ENCODE assay signal across 20 cellular contexts in the genomic region with DNA sequence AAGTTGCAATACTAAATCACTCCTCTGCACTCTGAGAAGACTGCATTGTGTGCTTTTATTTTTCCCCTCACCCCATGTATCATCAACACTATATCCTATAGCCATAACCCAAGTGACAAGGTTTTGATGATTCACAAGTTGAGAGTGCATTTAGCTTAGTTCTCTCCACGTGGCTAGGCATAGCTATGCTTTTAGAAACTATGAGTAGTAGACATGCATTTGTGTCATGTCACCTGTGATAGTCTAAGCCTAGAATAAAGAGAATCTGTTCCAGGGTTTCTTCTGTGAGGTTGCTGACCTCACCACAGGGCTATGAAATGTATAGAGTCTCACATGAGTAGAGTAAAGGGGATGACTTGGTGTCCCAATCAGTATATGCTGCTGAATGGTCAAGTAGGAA.
"Had no signal": no experiment of that assay in that cellular context is flagged by ENCODE, and none has a peak within 500 bp of the region (broad histone marks: within the 10 kb centered on the region; RNA-seq: fewer than 3 reads in every experiment).

No MANE protein-coding gene starts in this region.

- H3K9me3 Mint-ChIP-seq: endodermal cell had no signal

- H3K27ac ChIP-seq: coronary artery, gastrocnemius medialis, heart right ventricle, neutrophil, psoas muscle, stomach, thoracic aorta, transverse colon had no signal

- ATAC-seq: gastrocnemius medialis; heart right ventricle; left lobe of liver; mucosa of descending colon; naive thymus-derived CD8-positive, alpha-beta T cell; psoas muscle; sciatic nerve had no signal

- H3K36me3 Mint-ChIP-seq: naive thymus-derived CD8-positive, alpha-beta T cell had no signal

- H3K27me3 ChIP-seq: gastrocnemius medialis, heart right ventricle, neutrophil, stomach, transverse colon had no signal

- H3K27ac Mint-ChIP-seq: endodermal cell; naive thymus-derived CD8-positive, alpha-beta T cell had no signal

- H3K4me1 Mint-ChIP-seq: endodermal cell; naive thymus-derived CD8-positive, alpha-beta T cell had no signal

- DNase-seq: effector CD4-positive, alpha-beta T cell; endodermal cell; gastrocnemius medialis; heart right ventricle; hypothalamus; kidney glomerular epithelial cell; mucosa of descending colon; naive thymus-derived CD8-positive, alpha-beta T cell; psoas muscle; retina; stimulated activated CD4-positive, alpha-beta T cell treated with anti-CD3 and anti-CD28 coated beads, Interleukin-2, amount 100 ng/mL, for 24 hours; stimulated activated naive CD4-positive, alpha-beta T cell; stomach; substantia nigra; transverse colon had no signal

- H3K9me3 ChIP-seq: gastrocnemius medialis, heart right ventricle, mucosa of descending colon, neutrophil, psoas muscle, stomach, thoracic aorta, transverse colon had no signal

- H3K4me3 Mint-ChIP-seq: endodermal cell; naive thymus-derived CD8-positive, alpha-beta T cell had no signal

- H3K36me3 ChIP-seq: gastrocnemius medialis, heart right ventricle, neutrophil, stomach, thoracic aorta, transverse colon had no signal

- H3K4me1 ChIP-seq: gastrocnemius medialis, heart right ventricle, psoas muscle, stomach, transverse colon had no signal

- H3K4me3 ChIP-seq: coronary artery, gastrocnemius medialis, heart right ventricle, mucosa of descending colon, psoas muscle, stomach, thoracic aorta, transverse colon had no signal
